11 cellular contexts compared by ENCODE assay signal in the genomic region with DNA sequence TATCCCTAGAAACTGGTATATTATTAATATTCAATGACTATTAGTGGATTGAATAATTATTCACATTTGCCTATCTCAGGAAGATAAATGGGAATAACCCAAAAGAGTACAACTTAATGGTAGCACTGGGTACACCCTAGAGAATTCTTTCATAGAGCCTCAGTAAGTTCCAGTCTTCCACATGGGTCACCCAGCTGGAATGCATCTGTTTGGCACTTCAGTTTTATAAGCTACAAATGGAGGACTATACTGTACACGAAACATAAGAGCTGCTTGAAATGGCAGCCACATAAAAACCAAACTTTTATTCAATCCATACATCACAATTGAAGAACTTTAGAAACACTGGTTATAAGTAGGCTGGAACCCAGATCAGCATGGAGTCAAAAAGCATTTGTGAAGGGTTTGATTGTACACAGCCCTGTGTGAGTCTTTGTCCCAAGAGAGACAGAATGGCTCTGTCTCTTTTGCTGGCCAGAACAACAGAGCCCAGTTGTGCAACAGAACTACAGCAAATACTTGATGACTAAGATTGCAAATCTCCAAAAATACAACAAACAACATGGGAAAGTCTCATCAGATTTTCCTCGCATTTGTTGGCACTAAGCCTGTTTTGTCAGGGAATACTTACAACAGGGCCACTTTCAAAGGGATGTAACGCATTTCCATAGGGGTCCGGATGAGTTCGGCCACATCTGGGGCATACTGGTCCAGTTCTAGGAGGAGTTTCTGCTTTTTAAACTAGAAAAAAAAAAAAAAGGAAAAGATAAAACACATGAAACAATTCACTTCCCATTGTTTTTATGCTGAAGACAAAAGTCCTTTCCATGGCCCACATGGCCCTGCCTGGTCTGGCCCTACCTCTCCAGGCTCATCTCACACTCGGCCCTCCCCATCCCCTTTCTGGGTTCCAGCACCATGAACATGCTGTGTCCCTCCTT. TPM values are rescaled to one million over a fixed set of nuclear protein-coding genes. Genes with fewer than 3 reads are reported as not detected.
A peak's percentile ranks its signal among the peaks of the same experiment; 100 is the strongest.
DNase-seq lines count a peak whose midpoint lies in the region; ATAC-seq, FAIRE-seq and TF ChIP-seq lines count a peak whose summit lies in the region.
"Had no signal": no experiment of that assay in that cellular context is flagged by ENCODE, and none has a peak within 500 bp of the region (broad histone marks: within the 10 kb centered on the region; RNA-seq: fewer than 3 reads in every experiment).

No MANE protein-coding gene starts in this region.

- FAIRE-seq in astrocyte (lab: Jason Lieb, UNC) (no peak), pancreas (lab: Jason Lieb, UNC) (no peak)

- no peaks in the 10 kb centered on the region for H3K9me3 Mint-ChIP-seq in astrocyte (ENCODE audit: unreplicated experiment)
- H3K9me3 Mint-ChIP-seq: activated naive CD4-positive, alpha-beta T cell treated with anti-CD3 and anti-CD28 coated beads for 36 hours had no signal

- H3K4me1 Mint-ChIP-seq in astrocyte (ENCODE audit: low read depth, unreplicated experiment), result peaks cover 3% of the 10 kb centered on the region

- TF ChIP-seq CTCF in AG09319 (IDR thresholded peaks at IDR 0.05; ENCODE audit: low read depth, low read length), result no peak
- no peak for TF ChIP-seq CTCF in astrocyte (IDR thresholded peaks at IDR 0.05; ENCODE audit: insufficient read depth, low read depth, low read length)
- no peak for TF ChIP-seq CTCF in pancreas (IDR thresholded peaks at IDR 0.05)

- WGBS in pancreas, 2 donors, result 83 to 84% methylated on average over 6 of the region's 6 CpGs

- intact Hi-C loops in pancreas (cut with DNase I), result no loop called here

- H3K4me3 ChIP-seq in astrocyte (ENCODE audit: insufficient read depth, low read depth, low read length) (no peak overlapping the region), pancreas (no peak overlapping the region)
- H3K4me3 ChIP-seq: thyroid gland had no signal

- no peaks in the 10 kb centered on the region for H3K4me1 ChIP-seq in astrocyte (ENCODE audit: insufficient read depth, low read length)
- peaks cover 5 to 9% (median 9%) of the 10 kb centered on the region in 3 donors for H3K4me1 ChIP-seq in pancreas

- no peak overlapping the region for H3K4me2 ChIP-seq in astrocyte (ENCODE audit: low read length)

- no peaks in the 10 kb centered on the region for H4K20me1 ChIP-seq in astrocyte (ENCODE audit: insufficient read depth, low read length)

- H3K4me3 Mint-ChIP-seq in astrocyte (ENCODE audit: unreplicated experiment), result no peak overlapping the region
- H3K4me3 Mint-ChIP-seq: activated naive CD4-positive, alpha-beta T cell treated with anti-CD3 and anti-CD28 coated beads for 36 hours had no signal

- ATAC-seq in pancreas (peak in 3 of 4 donors; percentile 47 to 55 (median 52)), HG03521 (IDR thresholded peaks at IDR 0.05; ENCODE audit: unreplicated experiment) (no peak), GM18873 (IDR thresholded peaks at IDR 0.05; ENCODE audit: low FRiP score, unreplicated experiment) (no peak)

- no peaks in the 10 kb centered on the region for H3K9me3 ChIP-seq in astrocyte (ENCODE audit: insufficient read depth, low read depth, low read length)
- H3K9me3 ChIP-seq in pancreas, result no peaks in the 10 kb centered on the region
- H3K9me3 ChIP-seq: BE2C, thyroid gland had no signal

- H3K36me3 Mint-ChIP-seq in astrocyte (ENCODE audit: low read depth, unreplicated experiment), result peaks cover 3% of the 10 kb centered on the region

- H3K36me3 ChIP-seq in astrocyte (ENCODE audit: insufficient read depth, low read length) (peaks cover 3% of the 10 kb centered on the region), pancreas (no peaks in the 10 kb centered on the region)
- H3K36me3 ChIP-seq: thyroid gland had no signal

- peak; percentile 60 for DNase-seq in AG09319 (ENCODE audit: extremely low read depth, low read depth)
- peak; percentile 7 for DNase-seq in astrocyte (ENCODE audit: low read depth)
- DNase-seq in globus pallidus (ENCODE audit: low spot score), result peak; percentile 97
- DNase-seq in pancreas, result no peak
- DNase-seq in OCI-M2 (lab: John Stamatoyannopoulos, UW; ENCODE audit: unreplicated experiment), result no peak
- DNase-seq in NCI-H1092 treated with DMSO at 0.1 percent for 48 hours (lab: John Stamatoyannopoulos, UW), result no peak
- DNase-seq: activated naive CD4-positive, alpha-beta T cell treated with anti-CD3 and anti-CD28 coated beads for 36 hours; BE2C; thyroid gland had no signal

- no peak overlapping the region for H2AFZ ChIP-seq in astrocyte (ENCODE audit: low read depth, low read length)

- H3K27me3 ChIP-seq in astrocyte (ENCODE audit: insufficient read depth, low read length) (no peaks in the 10 kb centered on the region), pancreas (no peaks in the 10 kb centered on the region)
- H3K27me3 ChIP-seq: BE2C, thyroid gland had no signal

- H3K79me2 ChIP-seq in astrocyte (ENCODE audit: insufficient read depth, low read length), result no peaks in the 10 kb centered on the region

- no peaks in the 10 kb centered on the region for H3K27me3 Mint-ChIP-seq in astrocyte (ENCODE audit: low read depth, unreplicated experiment)

- no peak overlapping the region for H3K27ac ChIP-seq in astrocyte (ENCODE audit: low read depth, low read length)
- peak overlapping the region in 2 of 4 donors; percentile 21 to 38 for H3K27ac ChIP-seq in pancreas

- no peak overlapping the region for H3K27ac Mint-ChIP-seq in astrocyte (ENCODE audit: unreplicated experiment)
- H3K27ac Mint-ChIP-seq: activated naive CD4-positive, alpha-beta T cell treated with anti-CD3 and anti-CD28 coated beads for 36 hours had no signal

- H3K9ac ChIP-seq in astrocyte (ENCODE audit: low read length), result no peak overlapping the region

RNA-seq across cellular contexts. Expression of gene PIGU, which starts 39.4 kb away (rescaled TPM):
- total RNA-seq in astrocyte, result 16.7 and 17.4 TPM in 2 replicates
- total RNA-seq in pancreas, result 10 to 100 TPM in 1 of 6 donors, 1 to 10 TPM in 5; 4.1 to 11.3 (median 7.7) TPM
- polyA plus RNA-seq in pancreas, result 10 to 100 TPM; 12.2 to 20.4 TPM

Comparison
In these comparisons a context has a peak if more than half of its experiments do, and no peak if none do; other contexts are left out.
1. DNase-seq: peak in AG09319 (single experiment), astrocyte (single experiment) and globus pallidus (single experiment); none in pancreas (0 of 6), OCI-M2 (single experiment) and NCI-H1092 treated with DMSO at 0.1 percent for 48 hours (single experiment).
2. ATAC-seq: peak in pancreas (3 of 4); none in HG03521 (single experiment) and GM18873 (single experiment).